Comparison of ENCODE assay signal across 8 cellular contexts in genomic region chr1:16249838-16250241, GRCh38. TPM values are rescaled to one million over a fixed set of nuclear protein-coding genes. Genes with fewer than 3 reads are reported as not detected.
A peak's percentile ranks its signal among the peaks of the same experiment; 100 is the strongest.
DNase-seq lines count a peak whose midpoint lies in the region; ATAC-seq and TF ChIP-seq lines count a peak whose summit lies in the region.

No MANE protein-coding gene starts in this region.

- no peak for TF ChIP-seq CTCF in OCI-LY1 (IDR thresholded peaks at IDR 0.05; ENCODE audit: low read length)
- no peak for TF ChIP-seq CTCF in fibroblast of the aortic adventitia (IDR thresholded peaks at IDR 0.05; ENCODE audit: insufficient read depth, low read length)
- TF ChIP-seq CTCF in sigmoid colon (IDR thresholded peaks at IDR 0.05): no peak

- 55 to 73% methylated on average over 3 of the region's 3 CpGs for WGBS in sigmoid colon, 2 donors

- H3K27me3 ChIP-seq in OCI-LY1 (ENCODE audit: insufficient read depth, low read length) (no peaks in the 10 kb centered on the region), sigmoid colon (no peaks in the 10 kb centered on the region)

- ATAC-seq in HG03025 (IDR thresholded peaks at IDR 0.05; ENCODE audit: low FRiP score, unreplicated experiment) (no peak), GM19328 (IDR thresholded peaks at IDR 0.05; ENCODE audit: unreplicated experiment) (no peak)

- in situ Hi-C loops in G401 (cut with HindIII; ENCODE audit: low sequenced_read_pairs): no loop called here

- H3K4me3 ChIP-seq in OCI-LY1 (ENCODE audit: low read depth, low read length, poor library complexity, severe bottlenecking) (no peak overlapping the region), fibroblast of the aortic adventitia (ENCODE audit: low read depth, low read length) (no peak overlapping the region), sigmoid colon (no peak overlapping the region)

- H3K4me2 ChIP-seq in OCI-LY1 (ENCODE audit: low read length): peak overlapping the region; percentile 31; the same call in 1 of the 2 replicates

- H3K9ac ChIP-seq in OCI-LY1 (ENCODE audit: low read length): peak overlapping the region; percentile 2; the same call in 1 of the 2 replicates

- H3K4me1 ChIP-seq in OCI-LY1 (ENCODE audit: insufficient read depth, low read length, severe bottlenecking) (peaks cover 32% of the 10 kb centered on the region), sigmoid colon (peaks cover 0 to 44% (median 36%) of the 10 kb centered on the region in 4 donors)

- H3K9me3 ChIP-seq in OCI-LY1 (ENCODE audit: low read length) (no peaks in the 10 kb centered on the region), sigmoid colon (no peaks in the 10 kb centered on the region)

- TF ChIP-seq POLR2A in sigmoid colon (IDR thresholded peaks at IDR 0.05): no peak

- TF ChIP-seq EP300 in sigmoid colon (IDR thresholded peaks at IDR 0.05): no peak

- H3K27ac ChIP-seq in OCI-LY1 (ENCODE audit: low read depth, low read length, poor library complexity, severe bottlenecking): peak overlapping the region; percentile 84
- peak overlapping the region; percentile 53 to 79 (median 74) for H3K27ac ChIP-seq in sigmoid colon

- no peaks in the 10 kb centered on the region for H3K9me2 ChIP-seq in OCI-LY1 (ENCODE audit: low read depth, low read length)

- no peaks in the 10 kb centered on the region for H3K79me2 ChIP-seq in OCI-LY1 (ENCODE audit: insufficient read depth, low read length)

- intact Hi-C loops in sigmoid colon (cut with DNase I): loop anchor here (5.0 kb wide), 1 partner anchor 102 kb away; the partner anchor contains the start of gene FBXO42

- no peak overlapping the region for H2AFZ ChIP-seq in OCI-LY1 (ENCODE audit: low read length)

- H3K36me3 ChIP-seq in OCI-LY1 (ENCODE audit: insufficient read depth, low read length) (peaks cover 51% of the 10 kb centered on the region), sigmoid colon (peaks cover 0 to 55% (median 11%) of the 10 kb centered on the region in 4 donors)

- H4K20me1 ChIP-seq in OCI-LY1 (ENCODE audit: insufficient read depth, low read length): no peaks in the 10 kb centered on the region

- DNase-seq in EL (peak; percentile 29), fibroblast of the aortic adventitia (ENCODE audit: low read depth) (peak; percentile 90), sigmoid colon (peak; percentile 85), G401 (ENCODE audit: low spot score) (no peak)
- no peak for DNase-seq in stimulated activated CD4-positive, alpha-beta T cell treated with anti-CD3 and anti-CD28 coated beads, Interleukin-15, amount 100 ng/mL, for 24 hours

- peaks cover 7% of the 10 kb centered on the region; the same call in 1 of the 2 replicates for H3F3A ChIP-seq in OCI-LY1 (ENCODE audit: insufficient read depth, low read length)

RNA-seq across cellular contexts. Expression of gene CPLANE2, which starts 12.9 kb away (rescaled TPM):
- total RNA-seq in fibroblast of the aortic adventitia (ENCODE audit: low replicate concordance) (6.7 and 7.5 TPM in 2 replicates), sigmoid colon (1 to 10 TPM; 2.5 to 7.1 (median 3.2) TPM)
- polyA plus RNA-seq in sigmoid colon: 1 to 10 TPM; 3.7 to 7.4 (median 6.0) TPM
- 2.8 and 3.5 TPM in 2 replicates for total RNA-seq in G401 (2014; rRNA removed; shearing (Covaris generic))

RNA-seq across cellular contexts. Expression of gene ARHGEF19, which starts 37.4 kb away (rescaled TPM):
- total RNA-seq in fibroblast of the aortic adventitia (ENCODE audit: low replicate concordance): 2.8 and 12.1 TPM in 2 replicates
- total RNA-seq in sigmoid colon: 1 to 10 TPM in 3 of 4 donors, not detected in 1; 2.5 to 4.4 (median 3.6) TPM
- 10 to 100 TPM in 1 of 3 donors, 1 to 10 TPM in 2; 2.5 to 10.8 (median 7.2) TPM for polyA plus RNA-seq in sigmoid colon
- 4.7 and 7.4 TPM in 2 replicates for total RNA-seq in G401 (2014; rRNA removed; shearing (Covaris generic))

Comparison
In these comparisons a context has a peak if more than half of its experiments do, and no peak if none do; other contexts are left out.
1. DNase-seq: peak in EL (single experiment), fibroblast of the aortic adventitia (single experiment) and sigmoid colon (single experiment); none in G401 (single experiment) and stimulated activated CD4-positive, alpha-beta T cell treated with anti-CD3 and anti-CD28 coated beads, Interleukin-15, amount 100 ng/mL, for 24 hours (single experiment).